Comparison of ENCODE assay signal across 22 cellular contexts in the genomic region with DNA sequence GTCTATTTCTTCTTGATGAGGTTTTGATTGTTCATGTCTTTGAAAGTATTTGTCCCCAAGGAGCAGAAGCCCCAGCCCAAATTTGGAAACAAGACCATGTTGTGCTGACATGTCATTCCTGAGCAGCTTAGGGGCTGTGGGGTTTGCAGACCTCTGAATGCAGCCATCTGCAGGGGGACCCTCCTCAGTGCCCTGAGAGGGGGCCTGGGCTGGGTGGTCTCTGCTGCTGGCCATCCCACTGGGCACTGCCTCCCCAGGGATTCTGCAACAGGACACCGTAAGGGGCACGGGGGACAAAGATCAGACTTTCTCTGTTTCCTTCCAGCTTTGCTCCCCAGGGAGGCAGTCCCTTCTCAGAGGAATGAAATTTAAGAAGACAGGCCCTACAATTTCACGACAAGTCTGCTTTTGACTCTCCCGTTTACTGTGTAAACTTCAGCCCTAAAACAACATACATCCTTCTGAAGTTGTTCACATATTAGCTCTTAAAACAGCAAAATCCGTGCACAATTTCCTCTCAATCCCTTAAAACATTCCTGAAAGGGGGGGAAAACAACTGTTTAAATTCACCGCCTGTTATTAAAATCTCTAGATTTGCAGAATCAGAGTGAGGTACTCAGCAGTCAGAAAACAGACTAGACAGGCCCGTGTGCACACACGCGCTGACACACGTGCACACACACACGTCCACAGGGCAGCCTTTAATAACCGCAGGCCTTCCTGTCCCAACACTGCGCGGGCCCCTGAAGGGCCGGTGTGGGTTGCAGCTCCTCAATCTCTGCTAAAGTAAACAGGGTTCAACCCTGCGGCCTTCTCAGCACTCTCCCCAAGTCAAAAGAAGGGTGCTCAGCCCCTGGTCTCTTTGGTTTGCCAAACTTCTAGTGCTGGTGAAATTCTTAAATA.
DNase-seq lines count a peak whose midpoint lies in the region; ATAC-seq and TF ChIP-seq lines count a peak whose summit lies in the region.
"Had no signal": no experiment of that assay in that cellular context is flagged by ENCODE, and none has a peak within 500 bp of the region (broad histone marks: within the 10 kb centered on the region; RNA-seq: fewer than 3 reads in every experiment).

No MANE protein-coding gene starts in this region.

- H2AFZ ChIP-seq in hepatocyte (no peak overlapping the region), neural progenitor cell (replicated peaks) (peak overlapping the region; percentile 79)

- H3K9me3 ChIP-seq in hepatocyte (ENCODE audit: low read depth) (no peaks in the 10 kb centered on the region), neural progenitor cell (ENCODE audit: low read depth) (no peaks in the 10 kb centered on the region), upper lobe of right lung (no peaks in the 10 kb centered on the region)
- H3K9me3 ChIP-seq: neutrophil, tibial nerve had no signal

- no peaks in the 10 kb centered on the region for H3K79me2 ChIP-seq in hepatocyte
- H3K79me2 ChIP-seq in neural progenitor cell (ENCODE audit: low read depth) = no peaks in the 10 kb centered on the region

- H3K36me3 ChIP-seq in hepatocyte (replicated peaks; ENCODE audit: insufficient read depth, low read depth) = no peaks in the 10 kb centered on the region
- no peaks in the 10 kb centered on the region for H3K36me3 ChIP-seq in neural progenitor cell
- H3K36me3 ChIP-seq in upper lobe of right lung = no peaks in the 10 kb centered on the region
- H3K36me3 ChIP-seq: neutrophil, tibial nerve had no signal

- H3K36me3 Mint-ChIP-seq in neural progenitor cell = no peaks in the 10 kb centered on the region
- H3K36me3 Mint-ChIP-seq: activated naive CD8-positive, alpha-beta T cell treated with anti-CD3 and anti-CD28 coated beads, Interleukin-2, amount 10 ng/mL, durations not matched to agents 7 days and 5 days had no signal

- ATAC-seq in Right ventricle myocardium superior (ENCODE audit: poor library complexity) (no peak), left cardiac atrium (no peak), upper lobe of right lung (peak; percentile 48)

- no peaks in the 10 kb centered on the region for H3F3A ChIP-seq in neural progenitor cell (ENCODE audit: low read depth)

- H3K9me3 Mint-ChIP-seq in neural progenitor cell = peaks cover 12% of the 10 kb centered on the region
- H3K9me3 Mint-ChIP-seq: activated naive CD8-positive, alpha-beta T cell treated with anti-CD3 and anti-CD28 coated beads, Interleukin-2, amount 10 ng/mL, durations not matched to agents 7 days and 5 days; activated T-helper 1 cell treated with anti-CD3 and anti-CD28 coated beads, Interleukin-12 subunit alpha, Interleukin-12 subunit beta, Interleukin-2, Interleukin-4 antibody, amounts not matched to agents 30 ng/mL and 10 ng/mL and 1 ng/mL, durations not matched to agents 14 hours and 24 hours and 36 hours; stimulated activated naive CD8-positive, alpha-beta T cell treated with anti-CD3 and anti-CD28 coated beads, Interleukin-15, Interleukin-2, amounts not matched to agents 100 ng/mL and 50 ng/mL, for 24 hours had no signal

- intact Hi-C loops in Right ventricle myocardium superior (cut with DNase I) (no loop called here), left cardiac atrium (cut with DNase I) (loop anchor here in 1 of 2 donors (10.0 kb wide), 1 partner anchor 70 kb away; no protein-coding TSS in a partner anchor), upper lobe of right lung (cut with DNase I) (no loop called here)

- H3K27ac Mint-ChIP-seq in neural progenitor cell = peak overlapping the region; percentile 9
- H3K27ac Mint-ChIP-seq: activated naive CD8-positive, alpha-beta T cell treated with anti-CD3 and anti-CD28 coated beads, Interleukin-2, amount 10 ng/mL, durations not matched to agents 7 days and 5 days; activated T-helper 1 cell treated with anti-CD3 and anti-CD28 coated beads, Interleukin-12 subunit alpha, Interleukin-12 subunit beta, Interleukin-2, Interleukin-4 antibody, amounts not matched to agents 30 ng/mL and 10 ng/mL and 1 ng/mL, durations not matched to agents 14 hours and 24 hours and 36 hours; stimulated activated naive CD8-positive, alpha-beta T cell treated with anti-CD3 and anti-CD28 coated beads, Interleukin-15, Interleukin-2, amounts not matched to agents 100 ng/mL and 50 ng/mL, for 24 hours had no signal

- no peak overlapping the region for H3K4me3 Mint-ChIP-seq in neural progenitor cell
- H3K4me3 Mint-ChIP-seq: activated naive CD8-positive, alpha-beta T cell treated with anti-CD3 and anti-CD28 coated beads, Interleukin-2, amount 10 ng/mL, durations not matched to agents 7 days and 5 days; activated T-helper 1 cell treated with anti-CD3 and anti-CD28 coated beads, Interleukin-12 subunit alpha, Interleukin-12 subunit beta, Interleukin-2, Interleukin-4 antibody, amounts not matched to agents 30 ng/mL and 10 ng/mL and 1 ng/mL, durations not matched to agents 14 hours and 24 hours and 36 hours; stimulated activated naive CD8-positive, alpha-beta T cell treated with anti-CD3 and anti-CD28 coated beads, Interleukin-15, Interleukin-2, amounts not matched to agents 100 ng/mL and 50 ng/mL, for 24 hours had no signal

- peaks cover 15% of the 10 kb centered on the region for H3K4me1 Mint-ChIP-seq in neural progenitor cell

- H3K27me3 ChIP-seq in hepatocyte (no peaks in the 10 kb centered on the region), neural progenitor cell (peaks cover 46% of the 10 kb centered on the region), upper lobe of right lung (no peaks in the 10 kb centered on the region)
- H3K27me3 ChIP-seq: neutrophil, tibial nerve had no signal

- no peak overlapping the region for H3K9ac ChIP-seq in neural progenitor cell

- H3K4me1 ChIP-seq in hepatocyte (ENCODE audit: insufficient read depth) = peaks cover 14% of the 10 kb centered on the region
- H3K4me1 ChIP-seq in neural progenitor cell = peaks cover 19% of the 10 kb centered on the region
- no peaks in the 10 kb centered on the region for H3K4me1 ChIP-seq in upper lobe of right lung

- H3K27ac ChIP-seq in hepatocyte (peak overlapping the region; percentile 57), neural progenitor cell (no peak overlapping the region), upper lobe of right lung (no peak overlapping the region)
- H3K27ac ChIP-seq: neutrophil, tibial nerve had no signal

- 55% methylated on average over 16 of the region's 16 CpGs for WGBS in hepatocyte (ENCODE audit: low lambda C conversion rate, missing lambda C conversion rate)

- H3K9me2 ChIP-seq in hepatocyte (replicated peaks; ENCODE audit: insufficient read depth) = no peaks in the 10 kb centered on the region

- H4K20me1 ChIP-seq in hepatocyte (ENCODE audit: insufficient read depth, poor library complexity, severe bottlenecking) (no peaks in the 10 kb centered on the region), neural progenitor cell (ENCODE audit: low read depth) (no peaks in the 10 kb centered on the region)

- DNase-seq in Right ventricle myocardium superior = peak; percentile 17
- no peak for DNase-seq in left cardiac atrium
- no peak for DNase-seq in hepatocyte (ENCODE audit: low spot score)
- peak; percentile 48 for DNase-seq in neural progenitor cell (ENCODE audit: low spot score)
- DNase-seq in upper lobe of right lung = peak; percentile 60
- no peak for DNase-seq in NCI-H2227 treated with DMSO at 0.1 percent for 48 hours (lab: John Stamatoyannopoulos, UW)
- DNase-seq in stimulated activated CD4-positive, alpha-beta T cell treated with anti-CD3 and anti-CD28 coated beads, Interleukin-2, amount 100 ng/mL, for 48 hours = no peak
- no peak for DNase-seq in activated T-cell treated with anti-CD3 and anti-CD28 coated beads, Interleukin-2, amount 50 U/mL, for 1 hour
- DNase-seq: activated CD4-positive, alpha-beta T cell treated with anti-CD3 and anti-CD28 coated beads for 4 hours; C1 segment of cervical spinal cord; Calu3; effector CD8-positive, alpha-beta T cell; foreskin melanocyte; Kasumi-1; NCI-H187; NCI-H748 treated with DMSO at 0.1 percent for 48 hours; stimulated activated CD4-positive, alpha-beta T cell treated with anti-CD3 and anti-CD28 coated beads, Interleukin-12 subunit alpha, Interleukin-12 subunit beta, amount 100 ng/mL, for 4 hours had no signal

- no peak for TF ChIP-seq CTCF in hepatocyte (IDR thresholded peaks at IDR 0.05; ENCODE audit: poor library complexity)
- TF ChIP-seq CTCF in neural progenitor cell (IDR thresholded peaks at IDR 0.05) = no peak
- no peak for TF ChIP-seq CTCF in upper lobe of right lung (IDR thresholded peaks at IDR 0.05)

- no peaks in the 10 kb centered on the region for H3K27me3 Mint-ChIP-seq in neural progenitor cell (ENCODE audit: insufficient read depth, low read depth)
- H3K27me3 Mint-ChIP-seq: activated naive CD8-positive, alpha-beta T cell treated with anti-CD3 and anti-CD28 coated beads, Interleukin-2, amount 10 ng/mL, durations not matched to agents 7 days and 5 days; stimulated activated naive CD8-positive, alpha-beta T cell treated with anti-CD3 and anti-CD28 coated beads, Interleukin-15, Interleukin-2, amounts not matched to agents 100 ng/mL and 50 ng/mL, for 24 hours had no signal

- H3K4me3 ChIP-seq in hepatocyte = no peak overlapping the region
- H3K4me3 ChIP-seq in neural progenitor cell = no peak overlapping the region
- no peak overlapping the region for H3K4me3 ChIP-seq in upper lobe of right lung
- H3K4me3 ChIP-seq: tibial nerve had no signal

- no peak overlapping the region for H3K4me2 ChIP-seq in hepatocyte
- peak overlapping the region; percentile 54 for H3K4me2 ChIP-seq in neural progenitor cell

Comparison
In these comparisons a context has a peak if more than half of its experiments do, and no peak if none do; other contexts are left out.
1. DNase-seq: peak in Right ventricle myocardium superior (single experiment), neural progenitor cell (single experiment) and upper lobe of right lung (single experiment); none in left cardiac atrium (single experiment), hepatocyte (single experiment), NCI-H2227 treated with DMSO at 0.1 percent for 48 hours (single experiment), stimulated activated CD4-positive, alpha-beta T cell treated with anti-CD3 and anti-CD28 coated beads, Interleukin-2, amount 100 ng/mL, for 48 hours (0 of 2) and activated T-cell treated with anti-CD3 and anti-CD28 coated beads, Interleukin-2, amount 50 U/mL, for 1 hour (single experiment).